15 cellular contexts compared by ENCODE assay signal in genomic region chr4:90798948-90799347, GRCh38.
DNase-seq lines count a peak whose midpoint lies in the region; ATAC-seq, FAIRE-seq and TF ChIP-seq lines count a peak whose summit lies in the region.
"Had no signal": no experiment of that assay in that cellular context is flagged by ENCODE, and none has a peak within 500 bp of the region (broad histone marks: within the 10 kb centered on the region; RNA-seq: fewer than 3 reads in every experiment).

No MANE protein-coding gene starts in this region.

- H3K79me2 ChIP-seq in H9 (ENCODE audit: insufficient read depth, low read length) = no peaks in the 10 kb centered on the region
- H3K79me2 ChIP-seq in H1 (ENCODE audit: control insufficient read depth in 1 of 2, insufficient read depth in 2 of 2, low read length in 2 of 2) = no peaks in the 10 kb centered on the region

- H2AFZ ChIP-seq in H9 (ENCODE audit: low read length) (no peak overlapping the region), H1 (ENCODE audit: low read length) (no peak overlapping the region), neuronal stem cell (ENCODE audit: low read length) (no peak overlapping the region)

- FAIRE-seq in H1 (lab: Jason Lieb, UNC) (no peak), urothelium cell line (lab: Jason Lieb, UNC) (peak; percentile 50)
- FAIRE-seq: GM12878 had no signal

- H3K18ac ChIP-seq in H9 (ENCODE audit: insufficient read length, low read depth, low read length) = no peak overlapping the region
- no peak overlapping the region for H3K18ac ChIP-seq in H1 (ENCODE audit: extremely low read depth, low read length)
- no peak overlapping the region for H3K18ac ChIP-seq in neuronal stem cell (ENCODE audit: low read length)

- DNase-seq in H9 (no peak), H1 (ENCODE audit: low read depth in 1 of 2, low spot score in 2 of 2) (no peak), neuronal stem cell (ENCODE audit: low spot score) (no peak), urothelium cell line (ENCODE audit: low spot score) (no peak), COLO829 (ENCODE audit: low spot score) (no peak)
- no peak for DNase-seq in activated naive CD8-positive, alpha-beta T cell treated with anti-CD3 and anti-CD28 coated beads for 36 hours
- DNase-seq: ACHN; Calu3; CD4-positive, CD25-positive, alpha-beta regulatory T cell; DMS 273 treated with DMSO at 0.1 percent for 48 hours; DMS79 had no signal

- POLR2A ChIA-PET in H1 (lab: Charles Lee; ENCODE audit: partially characterized antibody) = no interaction called here

- no peak for TF ChIP-seq POLR2A in H1 (IDR thresholded peaks at IDR 0.05; ENCODE audit: control extremely low read depth in 1 of 2, low read depth in 2 of 2, low read length in 2 of 2)

- H4K5ac ChIP-seq in H9 (ENCODE audit: insufficient read length, low read depth, low read length) (no peak overlapping the region), H1 (ENCODE audit: insufficient read length, low read depth, low read length) (no peak overlapping the region)

- TF ChIP-seq CTCF in H9 (conservative IDR thresholded peaks at IDR 0.05) (no peak), H1 (IDR thresholded peaks at IDR 0.05; ENCODE audit: control extremely low read depth in 1 of 3, insufficient read depth in 1 of 3, low read depth in 1 of 3, low read length in 3 of 3) (no peak)

- H3K27me3 ChIP-seq in H9 (ENCODE audit: insufficient read depth, low read length) (no peaks in the 10 kb centered on the region), H1 (replicated peaks in 1 of 4; ENCODE audit: control insufficient read depth in 3 of 4, extremely low read depth in 1 of 4, insufficient read depth in 3 of 4, low read length in 3 of 4) (no peaks in the 10 kb centered on the region), neuronal stem cell (ENCODE audit: control insufficient read depth in 3 of 3, insufficient read depth in 3 of 3, low read depth in 1 of 3, low read length in 3 of 3) (no peaks in the 10 kb centered on the region)
- H3K27me3 ChIP-seq: BLaER1 treated with 17β-estradiol and CSF1 and Interleukin-3, amounts not matched to agents 10 nM and 100 nM had no signal

- no peak overlapping the region for H3K23ac ChIP-seq in H9 (ENCODE audit: insufficient read length, low read depth, low read length)
- no peak overlapping the region for H3K23ac ChIP-seq in H1 (ENCODE audit: insufficient read length)
- no peak overlapping the region for H3K23ac ChIP-seq in neuronal stem cell (ENCODE audit: low read depth, low read length, poor library complexity)

- H3K36me3 ChIP-seq in H1 (ENCODE audit: control insufficient read depth in 2 of 4, insufficient read depth in 4 of 4, low read length in 3 of 4) = no peaks in the 10 kb centered on the region; a peak in 1 of 8 replicates
- H3K36me3 ChIP-seq in neuronal stem cell (replicated peaks in 1 of 2; ENCODE audit: control insufficient read depth in 2 of 2, insufficient read depth in 2 of 2, low read length in 2 of 2) = no peaks in the 10 kb centered on the region
- H3K36me3 ChIP-seq: BLaER1 treated with 17β-estradiol and CSF1 and Interleukin-3, amounts not matched to agents 10 nM and 100 nM had no signal

- H2AK5ac ChIP-seq in H9 (ENCODE audit: insufficient read length, low read length) (no peak overlapping the region), H1 (ENCODE audit: low read depth, low read length) (no peak overlapping the region), neuronal stem cell (ENCODE audit: low read depth, low read length) (no peak overlapping the region)

- H3K79me1 ChIP-seq in H9 (ENCODE audit: insufficient read depth, low read depth, low read length, poor library complexity, severe bottlenecking) (no peaks in the 10 kb centered on the region), H1 (ENCODE audit: low read depth, low read length) (no peaks in the 10 kb centered on the region), neuronal stem cell (ENCODE audit: low read depth, low read length) (no peaks in the 10 kb centered on the region)

- H3K4me3 ChIP-seq in H1 (ENCODE audit: extremely low read depth in 1 of 4, insufficient read depth in 2 of 4, low read depth in 3 of 4, low read length in 4 of 4) (no peak overlapping the region), neuronal stem cell (ENCODE audit: low read length in 2 of 2) (peak overlapping the region in 1 of 2 donors; percentile 63)
- H3K4me3 ChIP-seq: BLaER1 treated with 17β-estradiol and CSF1 and Interleukin-3, amounts not matched to agents 10 nM and 100 nM; GM12878 had no signal

- H3K14ac ChIP-seq in H9 (ENCODE audit: insufficient read depth, low read length) (no peak overlapping the region; the same call in 1 of the 2 replicates), H1 (ENCODE audit: insufficient read length) (no peak overlapping the region), neuronal stem cell (ENCODE audit: low read length) (no peak overlapping the region)

- H3K27ac Mint-ChIP-seq in H9 = peak overlapping the region in 2 of 3 experiments; percentile 75; a peak in 3 of 7 replicates
- H3K27ac Mint-ChIP-seq in activated naive CD8-positive, alpha-beta T cell treated with anti-CD3 and anti-CD28 coated beads for 36 hours = no peak overlapping the region
- H3K27ac Mint-ChIP-seq: CD4-positive, CD25-positive, alpha-beta regulatory T cell had no signal

- H3K4me1 ChIP-seq in H9 (ENCODE audit: insufficient read depth, low read length) (no peaks in the 10 kb centered on the region), H1 (replicated peaks in 1 of 4; ENCODE audit: control insufficient read depth in 3 of 4, insufficient read depth in 4 of 4, low read length in 3 of 4) (no peaks in the 10 kb centered on the region), neuronal stem cell (ENCODE audit: control insufficient read depth in 2 of 2, insufficient read depth in 1 of 2, low read depth in 1 of 2, low read length in 2 of 2) (no peaks in the 10 kb centered on the region)
- H3K4me1 ChIP-seq: BLaER1 treated with 17β-estradiol and CSF1 and Interleukin-3, amounts not matched to agents 10 nM and 100 nM had no signal

- H2BK12ac ChIP-seq in H9 (ENCODE audit: insufficient read length, low read depth, low read length) (no peak overlapping the region), H1 (ENCODE audit: low read depth, low read length) (peak overlapping the region; percentile 33; the same call in 1 of the 2 replicates), neuronal stem cell (ENCODE audit: low read length) (no peak overlapping the region)

- TF ChIP-seq EP300 in H1 (IDR thresholded peaks at IDR 0.05; ENCODE audit: borderline replicate concordance in 1 of 2, low read depth in 2 of 2, low read length in 2 of 2) = no peak

- H3K4me1 Mint-ChIP-seq in H9 = no peaks in the 10 kb centered on the region
- no peaks in the 10 kb centered on the region for H3K4me1 Mint-ChIP-seq in activated naive CD8-positive, alpha-beta T cell treated with anti-CD3 and anti-CD28 coated beads for 36 hours
- H3K4me1 Mint-ChIP-seq: CD4-positive, CD25-positive, alpha-beta regulatory T cell had no signal

- H3K36me3 Mint-ChIP-seq in H9 (ENCODE audit: insufficient read depth in 1 of 3, low read depth in 3 of 3) = peaks cover 19 to 45% (median 23%) of the 10 kb centered on the region in 3 experiments
- H3K36me3 Mint-ChIP-seq in activated naive CD8-positive, alpha-beta T cell treated with anti-CD3 and anti-CD28 coated beads for 36 hours = no peaks in the 10 kb centered on the region

- H2BK15ac ChIP-seq in H9 (ENCODE audit: low read depth, low read length) = no peak overlapping the region
- H2BK15ac ChIP-seq in H1 (ENCODE audit: low read length) = no peak overlapping the region
- no peak overlapping the region for H2BK15ac ChIP-seq in neuronal stem cell (ENCODE audit: low read length)

- no peak for TF ChIP-seq RAD21 in H1 (IDR thresholded peaks at IDR 0.05 in 1 of 2, conservative IDR thresholded peaks at IDR 0.05 in 1 of 2; ENCODE audit: low read depth in 2 of 2, low read length in 2 of 2)

- CTCF ChIA-PET in H1 (lab: Charles Lee; ENCODE audit: partially characterized antibody) = no interaction called here

- H4K20me1 ChIP-seq in H9 (ENCODE audit: control insufficient read depth, insufficient read depth, insufficient read length) (no peaks in the 10 kb centered on the region), H1 (replicated peaks in 1 of 2; ENCODE audit: control insufficient read depth in 1 of 2, insufficient read depth in 2 of 2, low read length in 2 of 2) (no peaks in the 10 kb centered on the region)
- H4K20me1 ChIP-seq: BLaER1 treated with 17β-estradiol and CSF1 and Interleukin-3, amounts not matched to agents 10 nM and 100 nM had no signal

- H3K23me2 ChIP-seq in H9 (ENCODE audit: insufficient read length, low read depth, low read length, poor library complexity, severe bottlenecking) = no peaks in the 10 kb centered on the region
- no peaks in the 10 kb centered on the region for H3K23me2 ChIP-seq in H1 (ENCODE audit: low read depth, low read length)

- no peak overlapping the region for H2BK20ac ChIP-seq in H9 (ENCODE audit: low read depth, low read length, poor library complexity, severe bottlenecking)
- no peak overlapping the region for H2BK20ac ChIP-seq in H1 (ENCODE audit: low read length)

- H4K8ac ChIP-seq in H9 (replicated peaks; ENCODE audit: insufficient read length, low read depth, low read length) (no peak overlapping the region), H1 (ENCODE audit: extremely low read depth, insufficient read depth, low read length) (no peak overlapping the region; the same call in 1 of the 2 replicates), neuronal stem cell (ENCODE audit: low read depth, low read length) (no peak overlapping the region)

- H2BK120ac ChIP-seq in H9 (ENCODE audit: low read depth, low read length, poor library complexity, severe bottlenecking) = no peak overlapping the region
- no peak overlapping the region for H2BK120ac ChIP-seq in H1 (replicated peaks; ENCODE audit: low read depth, low read length)
- no peak overlapping the region for H2BK120ac ChIP-seq in neuronal stem cell (ENCODE audit: low read depth, low read length)

- H4K91ac ChIP-seq in H9 (ENCODE audit: insufficient read length, low read depth, low read length) (no peak overlapping the region), H1 (replicated peaks; ENCODE audit: insufficient read length, low read length) (no peak overlapping the region), neuronal stem cell (ENCODE audit: low read depth, low read length, poor library complexity) (no peak overlapping the region)

- no peak overlapping the region for H3K4me3 Mint-ChIP-seq in H9
- no peak overlapping the region for H3K4me3 Mint-ChIP-seq in activated naive CD8-positive, alpha-beta T cell treated with anti-CD3 and anti-CD28 coated beads for 36 hours
- H3K4me3 Mint-ChIP-seq: CD4-positive, CD25-positive, alpha-beta regulatory T cell had no signal

- H3K9me3 Mint-ChIP-seq in H9 = peaks cover 30 to 38% of the 10 kb centered on the region in 2 experiments
- H3K9me3 Mint-ChIP-seq in activated naive CD8-positive, alpha-beta T cell treated with anti-CD3 and anti-CD28 coated beads for 36 hours = peaks cover 10% of the 10 kb centered on the region

- H3K56ac ChIP-seq in H9 (ENCODE audit: insufficient read length, low read depth, low read length) (no peak overlapping the region), H1 (replicated peaks; ENCODE audit: insufficient read length, low read depth, low read length) (no peak overlapping the region)

- no peak for ATAC-seq in GM21367 (IDR thresholded peaks at IDR 0.05; ENCODE audit: unreplicated experiment)
- ATAC-seq: GM12878 had no signal

- no peak overlapping the region for H3K4me2 ChIP-seq in H9 (ENCODE audit: insufficient read depth, insufficient read length, low read length)
- no peak overlapping the region for H3K4me2 ChIP-seq in H1 (ENCODE audit: insufficient read depth in 1 of 2, low read depth in 2 of 2, low read length in 2 of 2)
- no peak overlapping the region for H3K4me2 ChIP-seq in neuronal stem cell (ENCODE audit: insufficient read depth, low read length, poor library complexity, severe bottlenecking)
- H3K4me2 ChIP-seq: BLaER1 treated with 17β-estradiol and CSF1 and Interleukin-3, amounts not matched to agents 10 nM and 100 nM had no signal

- H3K27ac ChIP-seq in H9 (ENCODE audit: insufficient read length, low read depth, low read length) (no peak overlapping the region), H1 (ENCODE audit: low read depth, low read length) (no peak overlapping the region), neuronal stem cell (replicated peaks; ENCODE audit: low read length) (no peak overlapping the region)
- H3K27ac ChIP-seq: BLaER1 treated with 17β-estradiol and CSF1 and Interleukin-3, amounts not matched to agents 10 nM and 100 nM; HL-60 had no signal

- H3K9me3 ChIP-seq in H9 (ENCODE audit: control insufficient read depth, low read depth, low read length) = no peaks in the 10 kb centered on the region
- H3K9me3 ChIP-seq in H1 (ENCODE audit: insufficient read depth in 2 of 2, low read depth in 1 of 2, low read length in 1 of 2) = peaks cover 6 to 10% of the 10 kb centered on the region in 2 experiments; a peak in 1 of 4 replicates
- H3K9me3 ChIP-seq in neuronal stem cell (replicated peaks in 1 of 2; ENCODE audit: control insufficient read depth in 2 of 2, insufficient read depth in 1 of 2, low read depth in 1 of 2, low read length in 2 of 2) = peaks cover 2 to 4% of the 10 kb centered on the region in 2 donors

- H3T11ph ChIP-seq in H9 (ENCODE audit: low read length) = no peak overlapping the region

- H3K4ac ChIP-seq in H9 (ENCODE audit: low read depth, low read length) (no peak overlapping the region), H1 (replicated peaks; ENCODE audit: insufficient read length, low read depth, low read length) (no peak overlapping the region), neuronal stem cell (ENCODE audit: low read length) (no peak overlapping the region)

- no CpG with 5 or more reads among the region's 6 CpGs for WGBS in H9 (ENCODE audit: extremely low coverage, insufficient read length, low lambda C conversion rate)
- 91% methylated on average over 6 of the region's 6 CpGs; no CpG with 5 or more reads in 1 of the 2 experiments for WGBS in H1 (ENCODE audit: extremely low coverage in 1 of 2, insufficient coverage in 1 of 2, insufficient read length in 1 of 2, insufficient replicate concordance in 2 of 2, low coverage in 1 of 2, low lambda C conversion rate in 2 of 2, missing lambda C conversion rate in 1 of 2), 2 experiments
- WGBS in neuronal stem cell (ENCODE audit: extremely low coverage in 2 of 2, insufficient read length in 2 of 2, insufficient replicate concordance in 1 of 2), 2 donors = no CpG with 5 or more reads among the region's 6 CpGs

- no peak overlapping the region for H2BK5ac ChIP-seq in H9 (ENCODE audit: insufficient read length, low read length)
- H2BK5ac ChIP-seq in H1 (ENCODE audit: low read depth, low read length) = 0 out of 2 replicates have a peak overlapping the region, but pooled peaks have one; percentile 35
- no peak overlapping the region for H2BK5ac ChIP-seq in neuronal stem cell (ENCODE audit: low read length)

- H3K27me3 Mint-ChIP-seq in H9 (ENCODE audit: low read depth) = no peaks in the 10 kb centered on the region; the same call in none of the 2 replicates
- no peaks in the 10 kb centered on the region for H3K27me3 Mint-ChIP-seq in activated naive CD8-positive, alpha-beta T cell treated with anti-CD3 and anti-CD28 coated beads for 36 hours
- H3K27me3 Mint-ChIP-seq: CD4-positive, CD25-positive, alpha-beta regulatory T cell had no signal

- H3K9ac ChIP-seq in H9 (ENCODE audit: extremely low read depth, insufficient read length, low read length) = no peak overlapping the region
- H3K9ac ChIP-seq in H1 (replicated peaks in 1 of 4; ENCODE audit: extremely low read depth in 1 of 4, low read depth in 3 of 4, low read length in 3 of 4) = no peak overlapping the region
- peak overlapping the region; percentile 47 for H3K9ac ChIP-seq in neuronal stem cell (ENCODE audit: low read depth, low read length, poor library complexity)
- H3K9ac ChIP-seq: BLaER1 treated with 17β-estradiol and CSF1 and Interleukin-3, amounts not matched to agents 10 nM and 100 nM had no signal
